26 cellular contexts compared by ENCODE assay signal in genomic region chr10:4303045-4303444, GRCh38.
DNase-seq lines count a peak whose midpoint lies in the region; ATAC-seq, FAIRE-seq and TF ChIP-seq lines count a peak whose summit lies in the region.
"Had no signal": no experiment of that assay in that cellular context is flagged by ENCODE, and none has a peak within 500 bp of the region (broad histone marks: within the 10 kb centered on the region; RNA-seq: fewer than 3 reads in every experiment).

No MANE protein-coding gene starts in this region.

- H3K4me1 ChIP-seq in endothelial cell of umbilical vein (ENCODE audit: control insufficient read depth, extremely low read depth, insufficient read depth, low read length), result no peaks in the 10 kb centered on the region
- peaks cover 6% of the 10 kb centered on the region for H3K4me1 ChIP-seq in smooth muscle cell (ENCODE audit: low read depth)
- no peaks in the 10 kb centered on the region for H3K4me1 ChIP-seq in kidney (ENCODE audit: control insufficient read depth in 1 of 2, insufficient read depth in 1 of 2, low read depth in 1 of 2, low read length in 2 of 2)
- H3K4me1 ChIP-seq in CD8-positive, alpha-beta T cell (ENCODE audit: insufficient read depth, low read length), result no peaks in the 10 kb centered on the region
- H3K4me1 ChIP-seq: prostate gland had no signal

- peaks cover 3% of the 10 kb centered on the region for H3F3A ChIP-seq in smooth muscle cell (ENCODE audit: low read depth)

- no peak for TF ChIP-seq CTCF in endothelial cell of umbilical vein (IDR thresholded peaks at IDR 0.05; ENCODE audit: extremely low read depth in 1 of 2, insufficient read depth in 1 of 2, low read depth in 1 of 2, low read length in 2 of 2)
- TF ChIP-seq CTCF in smooth muscle cell (IDR thresholded peaks at IDR 0.05; ENCODE audit: borderline replicate concordance, insufficient read depth, poor library complexity, severe bottlenecking), result no peak
- no peak for TF ChIP-seq CTCF in kidney (IDR thresholded peaks at IDR 0.05; ENCODE audit: borderline replicate concordance, extremely low read depth, insufficient read depth)
- no peak for TF ChIP-seq CTCF in CD8-positive, alpha-beta T cell (IDR thresholded peaks at IDR 0.05)

- H3K27ac Mint-ChIP-seq in CD8-positive, alpha-beta T cell, result no peak overlapping the region
- H3K27ac Mint-ChIP-seq: activated CD4-positive, alpha-beta memory T cell treated with anti-CD3 and anti-CD28 coated beads, Interleukin-2, amount 10 ng/mL, durations not matched to agents 7 days and 5 days; stimulated activated memory B cell treated with anti-CD40 and anti-IgM and Interleukin-4, amounts not matched to agents 10 μg/mL and 1 μg/mL and 100 μg/mL, for 72 hours; type B pancreatic cell had no signal

- H3K36me3 ChIP-seq in endothelial cell of umbilical vein (ENCODE audit: control insufficient read depth in 2 of 2, extremely low read depth in 1 of 2, insufficient read depth in 2 of 2, low read length in 2 of 2) (no peaks in the 10 kb centered on the region), smooth muscle cell (ENCODE audit: low read depth) (no peaks in the 10 kb centered on the region), kidney (ENCODE audit: control insufficient read depth in 1 of 2, insufficient read depth in 2 of 2, low read length in 2 of 2) (no peaks in the 10 kb centered on the region)
- H3K36me3 ChIP-seq in CD8-positive, alpha-beta T cell (ENCODE audit: insufficient read depth, low read length), result no peaks in the 10 kb centered on the region
- H3K36me3 ChIP-seq: left ventricle myocardium inferior, prostate gland had no signal

- no peak for ATAC-seq in CD8-positive, alpha-beta T cell
- ATAC-seq: GM12878; Panc1; stimulated activated memory B cell treated with anti-CD40 and anti-IgM and Interleukin-4, amounts not matched to agents 10 μg/mL and 1 μg/mL and 100 μg/mL, for 72 hours had no signal

- BruUV-seq in endothelial cell of umbilical vein (replicated peaks; lab: Mats Ljungman, UMichigan), result no TSS peak

- CTCF ChIA-PET in endothelial cell of umbilical vein (lab: Charles Lee), result interaction anchor here (1.0 kb wide), 2 partner anchors 17 to 162 kb away, joined by 3 read pairs; no protein-coding TSS in a partner anchor
- CTCF ChIA-PET in CD8-positive, alpha-beta T cell (lab: Charles Lee), result no interaction called here

- dilution Hi-C loops in endothelial cell of umbilical vein (cut with MboI; ENCODE audit: extremely low pct_ligation_motif_present, low sequenced_read_pairs), result no loop called here

- POLR2A ChIA-PET in endothelial cell of umbilical vein (lab: Charles Lee), result no interaction called here
- POLR2A ChIA-PET in CD8-positive, alpha-beta T cell (lab: Charles Lee), result no interaction called here

- H3K9ac ChIP-seq in endothelial cell of umbilical vein (replicated peaks; ENCODE audit: extremely low read depth, insufficient read depth, low read length), result no peak overlapping the region
- peak overlapping the region; percentile 71 for H3K9ac ChIP-seq in smooth muscle cell (ENCODE audit: low read depth)
- H3K9ac ChIP-seq in kidney (ENCODE audit: low read length in 2 of 2), result no peak overlapping the region

- WGBS in smooth muscle cell (ENCODE audit: low lambda C conversion rate), result 30% methylated on average over 5 of the region's 5 CpGs

- H3K4me3 ChIP-seq in endothelial cell of umbilical vein (replicated peaks in 1 of 3; ENCODE audit: insufficient read depth in 1 of 3, low read depth in 1 of 3, low read length in 3 of 3) (no peak overlapping the region), smooth muscle cell (no peak overlapping the region), kidney (ENCODE audit: low read length in 2 of 2) (no peak overlapping the region)
- no peak overlapping the region for H3K4me3 ChIP-seq in CD8-positive, alpha-beta T cell (ENCODE audit: low read depth, low read length)
- H3K4me3 ChIP-seq: GM12878, left ventricle myocardium inferior, prostate gland had no signal

- no peaks in the 10 kb centered on the region for H3K4me1 Mint-ChIP-seq in CD8-positive, alpha-beta T cell (ENCODE audit: low read depth)
- H3K4me1 Mint-ChIP-seq: activated CD4-positive, alpha-beta memory T cell treated with anti-CD3 and anti-CD28 coated beads, Interleukin-2, amount 10 ng/mL, durations not matched to agents 7 days and 5 days; naive B cell had no signal

- H2AFZ ChIP-seq in endothelial cell of umbilical vein (ENCODE audit: low read depth, low read length) (peak overlapping the region; percentile 38), smooth muscle cell (ENCODE audit: low read depth) (peak overlapping the region; percentile 73)

- no peaks in the 10 kb centered on the region for H3K27me3 Mint-ChIP-seq in CD8-positive, alpha-beta T cell (ENCODE audit: low read depth)
- H3K27me3 Mint-ChIP-seq: activated CD4-positive, alpha-beta memory T cell treated with anti-CD3 and anti-CD28 coated beads, Interleukin-2, amount 10 ng/mL, durations not matched to agents 7 days and 5 days; stimulated activated memory B cell treated with anti-CD40 and anti-IgM and Interleukin-4, amounts not matched to agents 10 μg/mL and 1 μg/mL and 100 μg/mL, for 72 hours had no signal

- DNase-seq in M059J (ENCODE audit: low read depth) (peak; percentile 3), endothelial cell of umbilical vein (ENCODE audit: low read depth, low spot score) (no peak), iris pigment epithelial cell (ENCODE audit: low read depth) (peak; percentile 51), smooth muscle cell (lab: John Stamatoyannopoulos, UW; ENCODE audit: unreplicated experiment) (no peak), kidney (no peak), NCI-H1436 (lab: John Stamatoyannopoulos, UW) (no peak)
- DNase-seq in CD8-positive, alpha-beta T cell, result no peak
- DNase-seq: activated CD4-positive, alpha-beta memory T cell treated with anti-CD3 and anti-CD28 coated beads, Interleukin-2, amount 10 ng/mL, durations not matched to agents 7 days and 5 days; activated CD8-positive, alpha-beta memory T cell treated with anti-CD3 and anti-CD28 coated beads, Interleukin-2, amount 50 U/mL, for 4 hours; activated naive CD4-positive, alpha-beta T cell; H7; Karpas-422; left ventricle myocardium inferior; MV-4-11; naive B cell; NCI-H146; NCI-H748 treated with DMSO at 0.1 percent for 48 hours; nucleus accumbens; SHP77 treated with DMSO at 0.1 percent for 48 hours had no signal

- intact Hi-C loops in endothelial cell of umbilical vein (cut with micrococcal nuclease), result no loop called here
- intact Hi-C loops in kidney (cut with DNase I), result no loop called here
- intact Hi-C loops in CD8-positive, alpha-beta T cell (cut with DNase I, micrococcal nuclease), result no loop called here

- H4K20me1 ChIP-seq in endothelial cell of umbilical vein (replicated peaks; ENCODE audit: control insufficient read depth, extremely low read depth, insufficient read depth, low read length) (no peaks in the 10 kb centered on the region), smooth muscle cell (ENCODE audit: low read depth) (no peaks in the 10 kb centered on the region)

- H3K4me2 ChIP-seq in endothelial cell of umbilical vein (ENCODE audit: insufficient read depth, low read length) (no peak overlapping the region), smooth muscle cell (peak overlapping the region; percentile 49)

- H3K36me3 Mint-ChIP-seq in CD8-positive, alpha-beta T cell, result no peaks in the 10 kb centered on the region
- H3K36me3 Mint-ChIP-seq: naive B cell; stimulated activated memory B cell treated with anti-CD40 and anti-IgM and Interleukin-4, amounts not matched to agents 10 μg/mL and 1 μg/mL and 100 μg/mL, for 72 hours; type B pancreatic cell had no signal

- FAIRE-seq in endothelial cell of umbilical vein (lab: Jason Lieb, UNC) (no peak), kidney (lab: Jason Lieb, UNC) (no peak)
- FAIRE-seq: GM12878, islet of Langerhans had no signal

- TF ChIP-seq POLR2A in endothelial cell of umbilical vein (IDR thresholded peaks at IDR 0.05; ENCODE audit: low read depth, low read length), result no peak

- H3K9me3 Mint-ChIP-seq in CD8-positive, alpha-beta T cell, result no peaks in the 10 kb centered on the region
- H3K9me3 Mint-ChIP-seq: activated CD4-positive, alpha-beta memory T cell treated with anti-CD3 and anti-CD28 coated beads, Interleukin-2, amount 10 ng/mL, durations not matched to agents 7 days and 5 days; naive B cell; stimulated activated memory B cell treated with anti-CD40 and anti-IgM and Interleukin-4, amounts not matched to agents 10 μg/mL and 1 μg/mL and 100 μg/mL, for 72 hours; type B pancreatic cell had no signal

- no peak overlapping the region for H3K4me3 Mint-ChIP-seq in CD8-positive, alpha-beta T cell
- H3K4me3 Mint-ChIP-seq: activated CD4-positive, alpha-beta memory T cell treated with anti-CD3 and anti-CD28 coated beads, Interleukin-2, amount 10 ng/mL, durations not matched to agents 7 days and 5 days; naive B cell; stimulated activated memory B cell treated with anti-CD40 and anti-IgM and Interleukin-4, amounts not matched to agents 10 μg/mL and 1 μg/mL and 100 μg/mL, for 72 hours; type B pancreatic cell had no signal

- H3K27ac ChIP-seq in endothelial cell of umbilical vein (ENCODE audit: insufficient read depth, low read depth, low read length) (no peak overlapping the region), smooth muscle cell (ENCODE audit: low read depth) (peak overlapping the region; percentile 91), kidney (ENCODE audit: low read depth in 2 of 2, low read length in 2 of 2) (no peak overlapping the region)
- no peak overlapping the region for H3K27ac ChIP-seq in CD8-positive, alpha-beta T cell (ENCODE audit: low read depth, low read length)
- H3K27ac ChIP-seq: C4-2B, left ventricle myocardium inferior, prostate gland had no signal

- H3K9me3 ChIP-seq in endothelial cell of umbilical vein (replicated peaks; ENCODE audit: control insufficient read depth, insufficient read depth, low read length) (no peaks in the 10 kb centered on the region), smooth muscle cell (replicated peaks; ENCODE audit: low read depth) (no peaks in the 10 kb centered on the region), kidney (ENCODE audit: control insufficient read depth in 1 of 2, low read length in 2 of 2) (no peaks in the 10 kb centered on the region)
- no peaks in the 10 kb centered on the region for H3K9me3 ChIP-seq in CD8-positive, alpha-beta T cell (ENCODE audit: low read length)
- H3K9me3 ChIP-seq: left ventricle myocardium inferior, prostate gland had no signal

- no peaks in the 10 kb centered on the region for H3K27me3 ChIP-seq in endothelial cell of umbilical vein (ENCODE audit: control insufficient read depth in 2 of 2, insufficient read depth in 2 of 2, low read length in 2 of 2)
- no peaks in the 10 kb centered on the region for H3K27me3 ChIP-seq in smooth muscle cell (ENCODE audit: low read depth)
- no peaks in the 10 kb centered on the region for H3K27me3 ChIP-seq in CD8-positive, alpha-beta T cell (ENCODE audit: insufficient read depth, low read length)

- no peaks in the 10 kb centered on the region for H3K79me2 ChIP-seq in endothelial cell of umbilical vein (ENCODE audit: control insufficient read depth, insufficient read depth, low read length)
- no peaks in the 10 kb centered on the region for H3K79me2 ChIP-seq in smooth muscle cell (ENCODE audit: low read depth)

- H3K9me1 ChIP-seq in endothelial cell of umbilical vein (replicated peaks; ENCODE audit: control insufficient read depth, extremely low read depth, insufficient read depth, low read length), result no peaks in the 10 kb centered on the region

TF ChIP-seq in endothelial cell of umbilical vein, 7 proteins besides CTCF, POLR2A, EP300 and RAD21 (continues in another document):
- TF ChIP-seq MYC (IDR thresholded peaks at IDR 0.05; ENCODE audit: low read depth, low read length), result no peak

Comparison
In these comparisons a context has a peak if more than half of its experiments do, and no peak if none do; other contexts are left out.
1. DNase-seq: peak in M059J (single experiment) and iris pigment epithelial cell (single experiment); none in endothelial cell of umbilical vein (single experiment), smooth muscle cell (single experiment), kidney (single experiment), CD8-positive, alpha-beta T cell (0 of 7) and NCI-H1436 (single experiment).